39 cellular contexts compared by ENCODE assay signal in the genomic region with DNA sequence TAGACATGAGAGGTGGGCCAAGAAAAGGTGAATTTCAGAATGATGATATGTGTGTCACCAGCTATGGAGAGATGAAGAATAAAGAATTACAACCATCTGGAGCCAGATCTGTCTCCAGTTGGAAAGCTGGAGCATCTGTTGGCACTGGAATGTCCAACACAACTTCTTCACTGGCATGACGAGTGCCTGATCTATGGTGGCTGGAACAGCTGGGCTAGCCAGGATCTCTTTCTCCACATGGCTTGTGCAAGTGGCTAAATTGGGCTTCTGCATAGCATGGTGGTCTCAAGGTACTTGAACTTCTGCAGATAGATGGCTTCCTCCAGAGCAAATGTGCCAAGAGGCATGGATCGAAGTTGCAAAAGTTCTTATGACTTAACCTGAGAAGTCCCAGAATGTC.
"Had no signal": no experiment of that assay in that cellular context is flagged by ENCODE, and none has a peak within 500 bp of the region (broad histone marks: within the 10 kb centered on the region; RNA-seq: fewer than 3 reads in every experiment).

No MANE protein-coding gene starts in this region.

- H3K27ac ChIP-seq: adrenal gland, ascending aorta, body of pancreas, brain microvascular endothelial cell, breast epithelium, cardiac muscle cell had no signal

- H3K36me3 ChIP-seq: adrenal gland, ascending aorta, brain microvascular endothelial cell, breast epithelium, cardiac muscle cell had no signal

- ATAC-seq: activated naive CD4-positive, alpha-beta T cell treated with anti-CD3 and anti-CD28 coated beads, Interleukin-2, amount 50 U/mL, for 72 hours; activated naive CD8-positive, alpha-beta T cell treated with anti-CD3 and anti-CD28 coated beads, Interleukin-2, amount 50 U/mL, for 24 hours; activated T-cell treated with anti-CD3 and anti-CD28 coated beads, Interleukin-2, amount 50 U/mL, for 4 hours; activated T-cell treated with anti-CD3 and anti-CD28 coated beads, Interleukin-2, amount 50 U/mL, for 72 hours; activated T-helper 17 cell treated with anti-CD3 and anti-CD28 coated beads, Interleukin-2, amount 50 U/mL, for 72 hours; body of pancreas had no signal

- H3K9me3 Mint-ChIP-seq: activated naive CD4-positive, alpha-beta T cell treated with anti-CD3 and anti-CD28 coated beads for 36 hours; activated naive CD4-positive, alpha-beta T cell treated with anti-CD3 and anti-CD28 coated beads, Interleukin-2, amount 10 ng/mL, durations not matched to agents 7 days and 5 days; activated naive CD8-positive, alpha-beta T cell treated with anti-CD3 and anti-CD28 coated beads, Interleukin-2, amount 10 ng/mL, durations not matched to agents 7 days and 5 days; activated T-cell treated with anti-CD3 and anti-CD28 coated beads, Interleukin-2, amount 50 U/mL, for 72 hours; activated T-helper 1 cell treated with anti-CD3 and anti-CD28 coated beads, Interleukin-12 subunit alpha, Interleukin-12 subunit beta, Interleukin-2, Interleukin-4 antibody, amounts not matched to agents 30 ng/mL and 10 ng/mL and 1 ng/mL, durations not matched to agents 14 hours and 24 hours and 36 hours; activated T-helper 2 cell treated with anti-CD3 and anti-CD28 coated beads, Interferon-gamma antibody, Interleukin-2, Interleukin-4, amounts not matched to agents 10 μg/mL and 5 μg/mL and 100 μg/mL, durations not matched to agents 14 hours and 24 hours and 36 hours had no signal

- H3K27me3 ChIP-seq: adrenal gland, ascending aorta, body of pancreas, brain microvascular endothelial cell, breast epithelium, cardiac muscle cell had no signal

- H3K4me1 ChIP-seq: adrenal gland, ascending aorta, body of pancreas, breast epithelium had no signal

- H3K9me3 ChIP-seq: body of pancreas, breast epithelium had no signal

- H3K4me3 Mint-ChIP-seq: activated naive CD4-positive, alpha-beta T cell treated with anti-CD3 and anti-CD28 coated beads for 36 hours; activated naive CD4-positive, alpha-beta T cell treated with anti-CD3 and anti-CD28 coated beads, Interleukin-2, amount 10 ng/mL, durations not matched to agents 7 days and 5 days; activated naive CD4-positive, alpha-beta T cell treated with anti-CD3 and anti-CD28 coated beads, Interleukin-2, amount 50 U/mL, for 24 hours; activated naive CD8-positive, alpha-beta T cell; activated naive CD8-positive, alpha-beta T cell treated with anti-CD3 and anti-CD28 coated beads for 36 hours; activated naive CD8-positive, alpha-beta T cell treated with anti-CD3 and anti-CD28 coated beads, Interleukin-2, amount 10 ng/mL, durations not matched to agents 7 days and 5 days; activated naive CD8-positive, alpha-beta T cell treated with anti-CD3 and anti-CD28 coated beads, Interleukin-2, amount 50 U/mL, for 24 hours; activated T-cell treated with anti-CD3 and anti-CD28 coated beads, Interleukin-2, amount 50 U/mL, for 24 hours; activated T-cell treated with anti-CD3 and anti-CD28 coated beads, Interleukin-2, amount 50 U/mL, for 4 hours; activated T-cell treated with anti-CD3 and anti-CD28 coated beads, Interleukin-2, amount 50 U/mL, for 72 hours; activated T-helper 1 cell treated with anti-CD3 and anti-CD28 coated beads, Interleukin-12 subunit alpha, Interleukin-12 subunit beta, Interleukin-2, Interleukin-4 antibody, amounts not matched to agents 30 ng/mL and 10 ng/mL and 1 ng/mL, durations not matched to agents 14 hours and 24 hours and 36 hours; activated T-helper 17 cell treated with anti-CD3 and anti-CD28 coated beads, Interleukin-2, amount 50 U/mL, for 72 hours; brain; central memory CD8-positive, alpha-beta T cell had no signal

- H3K4me1 Mint-ChIP-seq: activated naive CD4-positive, alpha-beta T cell treated with anti-CD3 and anti-CD28 coated beads, Interleukin-2, amount 10 ng/mL, durations not matched to agents 7 days and 5 days; activated naive CD4-positive, alpha-beta T cell treated with anti-CD3 and anti-CD28 coated beads, Interleukin-2, amount 50 U/mL, for 24 hours; activated naive CD8-positive, alpha-beta T cell treated with anti-CD3 and anti-CD28 coated beads for 36 hours; activated naive CD8-positive, alpha-beta T cell treated with anti-CD3 and anti-CD28 coated beads, Interleukin-2, amount 10 ng/mL, durations not matched to agents 7 days and 5 days; activated naive CD8-positive, alpha-beta T cell treated with anti-CD3 and anti-CD28 coated beads, Interleukin-2, amount 50 U/mL, for 24 hours; activated T-helper 17 cell treated with anti-CD3 and anti-CD28 coated beads, Interleukin-2, amount 50 U/mL, for 72 hours; brain; central memory CD8-positive, alpha-beta T cell had no signal

- H3K27ac Mint-ChIP-seq: activated naive CD4-positive, alpha-beta T cell treated with anti-CD3 and anti-CD28 coated beads for 36 hours; activated naive CD4-positive, alpha-beta T cell treated with anti-CD3 and anti-CD28 coated beads, Interleukin-2, amount 10 ng/mL, durations not matched to agents 7 days and 5 days; activated naive CD4-positive, alpha-beta T cell treated with anti-CD3 and anti-CD28 coated beads, Interleukin-2, amount 50 U/mL, for 24 hours; activated naive CD4-positive, alpha-beta T cell treated with anti-CD3 and anti-CD28 coated beads, Interleukin-2, amount 50 U/mL, for 72 hours; activated naive CD8-positive, alpha-beta T cell; activated naive CD8-positive, alpha-beta T cell treated with anti-CD3 and anti-CD28 coated beads for 36 hours; activated naive CD8-positive, alpha-beta T cell treated with anti-CD3 and anti-CD28 coated beads, Interleukin-2, amount 10 ng/mL, durations not matched to agents 7 days and 5 days; activated naive CD8-positive, alpha-beta T cell treated with anti-CD3 and anti-CD28 coated beads, Interleukin-2, amount 50 U/mL, for 24 hours; activated T-cell treated with anti-CD3 and anti-CD28 coated beads, Interleukin-2, amount 50 U/mL, for 24 hours; activated T-cell treated with anti-CD3 and anti-CD28 coated beads, Interleukin-2, amount 50 U/mL, for 72 hours; activated T-helper 1 cell treated with anti-CD3 and anti-CD28 coated beads, Interleukin-12 subunit alpha, Interleukin-12 subunit beta, Interleukin-2, Interleukin-4 antibody, amounts not matched to agents 30 ng/mL and 10 ng/mL and 1 ng/mL, durations not matched to agents 14 hours and 24 hours and 36 hours; activated T-helper 17 cell treated with anti-CD3 and anti-CD28 coated beads, Interleukin-2, amount 50 U/mL, for 72 hours; activated T-helper 2 cell treated with anti-CD3 and anti-CD28 coated beads, Interferon-gamma antibody, Interleukin-2, Interleukin-4, amounts not matched to agents 10 μg/mL and 5 μg/mL and 100 μg/mL, durations not matched to agents 14 hours and 24 hours and 36 hours; brain had no signal

- DNase-seq: activated effector memory CD4-positive, alpha-beta T cell treated with anti-CD3 and anti-CD28 coated beads, Interleukin-2, amount 50 U/mL, for 16 hours; activated effector memory CD4-positive, alpha-beta T cell treated with Interleukin-2 at 50 U/mL for 16 hours; activated gamma-delta T cell; activated gamma-delta T cell treated with Interleukin-2 at 50 U/mL for 16 hours; activated naive CD4-positive, alpha-beta T cell; activated naive CD4-positive, alpha-beta T cell treated with anti-CD3 and anti-CD28 coated beads for 36 hours; activated naive CD4-positive, alpha-beta T cell treated with anti-CD3 and anti-CD28 coated beads, Interleukin-2, amount 10 ng/mL, durations not matched to agents 7 days and 5 days; activated naive CD4-positive, alpha-beta T cell treated with anti-CD3 and anti-CD28 coated beads, Interleukin-2, amount 50 U/mL, for 16 hours; activated naive CD4-positive, alpha-beta T cell treated with Interleukin-2 at 50 U/mL for 16 hours; activated naive CD8-positive, alpha-beta T cell treated with anti-CD3 and anti-CD28 coated beads for 36 hours; activated naive CD8-positive, alpha-beta T cell treated with anti-CD3 and anti-CD28 coated beads, Interleukin-2, amount 10 ng/mL, durations not matched to agents 7 days and 5 days; activated naive CD8-positive, alpha-beta T cell treated with anti-CD3 and anti-CD28 coated beads, Interleukin-2, amount 50 U/mL, for 24 hours; activated T-cell treated with anti-CD3 and anti-CD28 coated beads for 4 hours; activated T-cell treated with anti-CD3 and anti-CD28 coated beads, Interleukin-2, amount 50 U/mL, for 1 hour; activated T-cell treated with anti-CD3 and anti-CD28 coated beads, Interleukin-2, amount 50 U/mL, for 24 hours; activated T-cell treated with anti-CD3 and anti-CD28 coated beads, Interleukin-2, amount 50 U/mL, for 4 hours; activated T-cell treated with anti-CD3 and anti-CD28 coated beads, Interleukin-2, amount 50 U/mL, for 48 hours; activated T-cell treated with anti-CD3 and anti-CD28 coated beads, Interleukin-2, amount 50 U/mL, for 72 hours; adrenal gland; amniotic stem cell; amygdala; anterior cingulate cortex; aorta; body of pancreas; brain microvascular endothelial cell; caudate nucleus; central memory CD4-positive, alpha-beta T cell; cerebellar nuclear complex had no signal

- H3K4me3 ChIP-seq: adrenal gland, ascending aorta, body of pancreas, breast epithelium, cardiac muscle cell had no signal

- H3K36me3 Mint-ChIP-seq: activated naive CD4-positive, alpha-beta T cell treated with anti-CD3 and anti-CD28 coated beads, Interleukin-2, amount 10 ng/mL, durations not matched to agents 7 days and 5 days; activated naive CD4-positive, alpha-beta T cell treated with anti-CD3 and anti-CD28 coated beads, Interleukin-2, amount 50 U/mL, for 24 hours; activated naive CD4-positive, alpha-beta T cell treated with anti-CD3 and anti-CD28 coated beads, Interleukin-2, amount 50 U/mL, for 72 hours; activated naive CD8-positive, alpha-beta T cell; activated naive CD8-positive, alpha-beta T cell treated with anti-CD3 and anti-CD28 coated beads for 36 hours; activated naive CD8-positive, alpha-beta T cell treated with anti-CD3 and anti-CD28 coated beads, Interleukin-2, amount 10 ng/mL, durations not matched to agents 7 days and 5 days had no signal
